Comparison of ENCODE assay signal across 19 cellular contexts in genomic region chr3:127711021-127711420, GRCh38. TPM values are rescaled to one million over a fixed set of nuclear protein-coding genes. Genes with fewer than 3 reads are reported as not detected.
A peak's percentile ranks its signal among the peaks of the same experiment; 100 is the strongest.
DNase-seq lines count a peak whose midpoint lies in the region; ATAC-seq, FAIRE-seq and TF ChIP-seq lines count a peak whose summit lies in the region.
"Had no signal": no experiment of that assay in that cellular context is flagged by ENCODE, and none has a peak within 500 bp of the region (broad histone marks: within the 10 kb centered on the region; RNA-seq: fewer than 3 reads in every experiment).

No MANE protein-coding gene starts in this region.

- peaks cover 4% of the 10 kb centered on the region for H3K4me1 Mint-ChIP-seq in astrocyte (ENCODE audit: low read depth, unreplicated experiment)
- H3K4me1 Mint-ChIP-seq: natural killer cell had no signal

- H3K9me3 ChIP-seq in astrocyte (ENCODE audit: insufficient read depth, low read depth, low read length), result no peaks in the 10 kb centered on the region
- no peaks in the 10 kb centered on the region for H3K9me3 ChIP-seq in thoracic aorta

- FAIRE-seq in astrocyte (lab: Jason Lieb, UNC), result no peak

- H3K4me3 Mint-ChIP-seq in astrocyte (ENCODE audit: unreplicated experiment), result no peak overlapping the region
- H3K4me3 Mint-ChIP-seq: activated T-cell treated with anti-CD3 and anti-CD28 coated beads, Interleukin-2, amount 50 U/mL, for 72 hours; natural killer cell; stimulated activated naive CD8-positive, alpha-beta T cell treated with anti-CD3 and anti-CD28 coated beads, Interleukin-15, Interleukin-2, amounts not matched to agents 100 ng/mL and 50 ng/mL, for 24 hours had no signal

- intact Hi-C loops in cardiac septum (cut with DNase I), result loop anchor here (5.0 kb wide), 1 partner anchor 36 kb away; no protein-coding TSS in a partner anchor
- intact Hi-C loops in left cardiac atrium (cut with DNase I), result no loop called here

- H3K27me3 ChIP-seq in astrocyte (ENCODE audit: insufficient read depth, low read length), result no peaks in the 10 kb centered on the region
- no peaks in the 10 kb centered on the region for H3K27me3 ChIP-seq in thoracic aorta (replicated peaks; ENCODE audit: insufficient read depth)

- H4K20me1 ChIP-seq in astrocyte (ENCODE audit: insufficient read depth, low read length), result no peaks in the 10 kb centered on the region

- no peak overlapping the region for H3K9ac ChIP-seq in astrocyte (ENCODE audit: low read length)
- H3K9ac ChIP-seq: parathyroid adenoma had no signal

- no peak overlapping the region for H2AFZ ChIP-seq in astrocyte (ENCODE audit: low read depth, low read length)
- H2AFZ ChIP-seq: parathyroid adenoma had no signal

- no peaks in the 10 kb centered on the region for H3K9me3 Mint-ChIP-seq in astrocyte (ENCODE audit: unreplicated experiment)
- H3K9me3 Mint-ChIP-seq: activated T-cell treated with anti-CD3 and anti-CD28 coated beads, Interleukin-2, amount 50 U/mL, for 72 hours; natural killer cell; stimulated activated naive CD8-positive, alpha-beta T cell treated with anti-CD3 and anti-CD28 coated beads, Interleukin-15, Interleukin-2, amounts not matched to agents 100 ng/mL and 50 ng/mL, for 24 hours had no signal

- peaks cover 13% of the 10 kb centered on the region for H3K36me3 Mint-ChIP-seq in astrocyte (ENCODE audit: low read depth, unreplicated experiment)
- H3K36me3 Mint-ChIP-seq: natural killer cell had no signal

- TF ChIP-seq CTCF in astrocyte (IDR thresholded peaks at IDR 0.05; ENCODE audit: insufficient read depth, low read depth, low read length) (no peak), thoracic aorta (IDR thresholded peaks at IDR 0.05) (no peak)

- ATAC-seq in left cardiac atrium, result no peak
- no peak for ATAC-seq in thoracic aorta (ENCODE audit: insufficient number of reproducible peaks, low FRiP score, low read depth)
- ATAC-seq: activated T-cell treated with anti-CD3 and anti-CD28 coated beads, Interleukin-2, amount 50 U/mL, for 72 hours; natural killer cell had no signal

- DNase-seq in cardiac septum (ENCODE audit: low spot score), result peak; percentile 56
- DNase-seq in left cardiac atrium, result no peak
- no peak for DNase-seq in astrocyte (ENCODE audit: low read depth)
- DNase-seq in mesenteric fat pad (ENCODE audit: low spot score), result peak; percentile 62
- no peak for DNase-seq in thoracic aorta (ENCODE audit: low spot score)
- DNase-seq in A172 (ENCODE audit: low spot score), result no peak
- no peak for DNase-seq in pons (ENCODE audit: low spot score)
- DNase-seq in NCI-H2196 (lab: John Stamatoyannopoulos, UW; ENCODE audit: unreplicated experiment), result no peak
- DNase-seq: activated CD8-positive, alpha-beta memory T cell treated with anti-CD3 and anti-CD28 coated beads for 24 hours; activated T-cell treated with anti-CD3 and anti-CD28 coated beads, Interleukin-2, amount 50 U/mL, for 72 hours; cortex of kidney; mesendoderm; natural killer cell; NCI-H1436; NCI-H526; stimulated activated CD4-positive, alpha-beta T cell treated with anti-CD3 and anti-CD28 coated beads, Interleukin-4, amount 100 ng/mL, for 24 hours had no signal

- H3K36me3 ChIP-seq in astrocyte (ENCODE audit: insufficient read depth, low read length) (no peaks in the 10 kb centered on the region), thoracic aorta (no peaks in the 10 kb centered on the region)

- H3K4me1 ChIP-seq in astrocyte (ENCODE audit: insufficient read depth, low read length), result peaks cover 10% of the 10 kb centered on the region
- peaks cover 21 to 95% of the 10 kb centered on the region in 2 donors for H3K4me1 ChIP-seq in thoracic aorta (ENCODE audit: control insufficient read depth in 1 of 2, low read depth in 2 of 2)
- H3K4me1 ChIP-seq: parathyroid adenoma had no signal

- H3K27ac ChIP-seq in astrocyte (ENCODE audit: low read depth, low read length), result no peak overlapping the region
- H3K27ac ChIP-seq in thoracic aorta, result peak overlapping the region in 1 of 2 donors; percentile 7
- H3K27ac ChIP-seq: HL-60, parathyroid adenoma had no signal

- peak overlapping the region; percentile 37 for H3K4me2 ChIP-seq in astrocyte (ENCODE audit: low read length)

- no peaks in the 10 kb centered on the region for H3K79me2 ChIP-seq in astrocyte (ENCODE audit: insufficient read depth, low read length)
- H3K79me2 ChIP-seq: parathyroid adenoma had no signal

- no peak overlapping the region for H3K4me3 ChIP-seq in astrocyte (ENCODE audit: insufficient read depth, low read depth, low read length)
- H3K4me3 ChIP-seq in thoracic aorta, result peak overlapping the region; percentile 41

- peaks cover 8% of the 10 kb centered on the region for H3K27me3 Mint-ChIP-seq in astrocyte (ENCODE audit: low read depth, unreplicated experiment)
- H3K27me3 Mint-ChIP-seq: stimulated activated naive CD8-positive, alpha-beta T cell treated with anti-CD3 and anti-CD28 coated beads, Interleukin-15, Interleukin-2, amounts not matched to agents 100 ng/mL and 50 ng/mL, for 24 hours had no signal

- peak overlapping the region; percentile 47 for H3K27ac Mint-ChIP-seq in astrocyte (ENCODE audit: unreplicated experiment)
- H3K27ac Mint-ChIP-seq: activated T-cell treated with anti-CD3 and anti-CD28 coated beads, Interleukin-2, amount 50 U/mL, for 72 hours; natural killer cell; stimulated activated naive CD8-positive, alpha-beta T cell treated with anti-CD3 and anti-CD28 coated beads, Interleukin-15, Interleukin-2, amounts not matched to agents 100 ng/mL and 50 ng/mL, for 24 hours had no signal

RNA-seq across cellular contexts. Expression of gene ABTB1, which starts 38.3 kb away (rescaled TPM):
- total RNA-seq in cardiac septum (25.5 TPM), left cardiac atrium (10 to 100 TPM; 21.8 to 34.2 TPM), astrocyte (11.6 and 11.8 TPM in 2 replicates), mesenteric fat pad (34.8 TPM), thoracic aorta (10 to 100 TPM; 71.7 to 78.7 TPM)
- 1.9 and 4.2 TPM in 2 replicates for total RNA-seq in A172 (2014; rRNA removed; shearing (Covaris generic))

Comparison
In these comparisons a context has a peak if more than half of its experiments do, and no peak if none do; other contexts are left out.
1. DNase-seq: peak in cardiac septum (single experiment) and mesenteric fat pad (single experiment); none in left cardiac atrium (single experiment), astrocyte (single experiment), thoracic aorta (single experiment), A172 (single experiment), pons (single experiment) and NCI-H2196 (single experiment).